In the genomic region with DNA sequence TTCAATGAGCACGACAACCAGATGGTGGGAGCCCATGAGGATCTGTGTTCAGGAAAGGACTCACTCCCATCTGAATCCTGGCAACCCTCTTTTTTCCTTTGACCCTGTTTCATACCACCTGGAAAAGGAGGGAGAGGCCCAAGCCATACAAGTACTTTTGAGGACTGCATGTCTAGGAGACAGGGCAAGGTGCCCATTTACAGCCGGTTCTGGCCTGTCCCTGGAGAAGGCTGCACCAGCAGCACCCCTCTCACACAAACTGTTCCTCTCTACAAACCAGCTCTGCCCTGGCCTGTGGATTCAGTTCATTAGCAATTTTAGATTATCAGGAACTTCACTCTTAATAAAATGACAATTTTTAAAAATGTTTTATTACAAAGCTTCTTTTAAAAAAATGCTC, we compare ENCODE assay signal across 17 cellular contexts.
"Had no signal": no experiment of that assay in that cellular context is flagged by ENCODE, and none has a peak within 500 bp of the region (broad histone marks: within the 10 kb centered on the region; RNA-seq: fewer than 3 reads in every experiment).

No MANE protein-coding gene starts in this region.

- H3K27ac ChIP-seq: adrenal gland, coronary artery, ovary, thoracic aorta, uterus had no signal

- H3K9me3 ChIP-seq: adrenal gland, ovary, thoracic aorta, uterus had no signal

- H3K4me3 ChIP-seq: adrenal gland, coronary artery, ovary, thoracic aorta, uterus had no signal

- ATAC-seq: left cardiac atrium; stimulated activated naive CD8-positive, alpha-beta T cell treated with anti-CD3 and anti-CD28 coated beads, Interleukin-15, amount 100 ng/mL, for 72 hours; T-cell had no signal

- H3K27me3 ChIP-seq: adrenal gland, ovary, uterus had no signal

- DNase-seq: activated CD8-positive, alpha-beta memory T cell treated with anti-CD3 and anti-CD28 coated beads for 24 hours; activated effector memory CD4-positive, alpha-beta T cell treated with Interleukin-2 at 50 U/mL for 16 hours; adrenal gland; central memory CD4-positive, alpha-beta T cell; effector CD4-positive, alpha-beta T cell; foreskin melanocyte; head of caudate nucleus; left cardiac atrium; ovary; stimulated activated CD4-positive, alpha-beta T cell treated with anti-CD3 and anti-CD28 coated beads, Interleukin-15, amount 100 ng/mL, for 24 hours; stimulated activated CD4-positive, alpha-beta T cell treated with anti-CD3 and anti-CD28 coated beads, Interleukin-4, amount 100 ng/mL, for 24 hours; stimulated activated naive CD8-positive, alpha-beta T cell treated with anti-CD3 and anti-CD28 coated beads, Interleukin-15, amount 100 ng/mL, for 72 hours; T-cell; T1000; uterus had no signal

- H3K36me3 ChIP-seq: adrenal gland, ovary, thoracic aorta, uterus had no signal
